ENCODE assay signal across 2 cellular contexts in the genomic region with DNA sequence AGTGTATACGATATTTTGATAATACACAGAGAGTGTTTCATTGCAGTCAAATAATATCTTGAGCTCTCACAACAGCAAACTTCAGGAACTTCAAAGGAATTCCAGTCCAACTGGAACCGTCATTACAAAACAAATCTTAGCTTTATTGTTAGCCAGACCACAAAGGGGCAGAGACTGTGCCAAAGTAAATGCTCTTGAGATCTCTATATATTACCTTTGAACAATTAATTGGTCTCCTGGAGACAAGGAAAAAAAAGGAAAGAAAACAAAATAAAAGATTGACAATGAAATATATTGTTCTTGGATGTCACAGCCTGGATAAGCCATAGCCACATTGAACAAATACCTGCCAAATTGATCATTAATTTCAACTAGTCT.
TF ChIP-seq lines count a peak whose summit lies in the region.

No MANE protein-coding gene starts in this region.

TF ChIP-seq in SK-N-SH, 30 proteins besides CTCF, POLR2A, EP300 and RAD21 (continued from another document):
- TF ChIP-seq EZH2phosphoT487 (IDR thresholded peaks at IDR 0.05; ENCODE audit: borderline replicate concordance, low read depth): no peak
- no peak for TF ChIP-seq GABPA (IDR thresholded peaks at IDR 0.05; ENCODE audit: low read depth)
- TF ChIP-seq FOXM1 (IDR thresholded peaks at IDR 0.05; ENCODE audit: low read depth): no peak
- no peak for TF ChIP-seq REST (IDR thresholded peaks at IDR 0.05; ENCODE audit: low read depth, low read length)
- TF ChIP-seq CHD2 (IDR thresholded peaks at IDR 0.05; ENCODE audit: low read length, partially characterized antibody): no peak
- TF ChIP-seq TEAD4 (IDR thresholded peaks at IDR 0.05; ENCODE audit: borderline replicate concordance, insufficient read depth): no peak
- no peak for TF ChIP-seq MXI1 (IDR thresholded peaks at IDR 0.05; ENCODE audit: low read depth, low read length)
- no peak for TF ChIP-seq RFX5 (IDR thresholded peaks at IDR 0.05; ENCODE audit: low read length)
- no peak for TF ChIP-seq RXRA (IDR thresholded peaks at IDR 0.05; ENCODE audit: borderline replicate concordance, low read depth)
- no peak for TF ChIP-seq ZBTB33 (IDR thresholded peaks at IDR 0.05; ENCODE audit: borderline replicate concordance, low read depth)
- TF ChIP-seq, protein P1, sequence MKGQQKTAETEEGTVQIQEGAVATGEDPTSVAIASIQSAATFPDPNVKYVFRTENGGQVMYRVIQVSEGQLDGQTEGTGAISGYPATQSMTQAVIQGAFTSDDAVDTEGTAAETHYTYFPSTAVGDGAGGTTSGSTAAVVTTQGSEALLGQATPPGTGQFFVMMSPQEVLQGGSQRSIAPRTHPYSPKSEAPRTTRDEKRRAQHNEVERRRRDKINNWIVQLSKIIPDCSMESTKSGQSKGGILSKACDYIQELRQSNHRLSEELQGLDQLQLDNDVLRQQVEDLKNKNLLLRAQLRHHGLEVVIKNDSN (IDR thresholded peaks at IDR 0.05; ENCODE audit: borderline replicate concordance, low read depth): no peak
- no peak for TF ChIP-seq SMC3 (IDR thresholded peaks at IDR 0.05; ENCODE audit: low read depth, low read length)
- no peak for TF ChIP-seq JUND (IDR thresholded peaks at IDR 0.05)
- TF ChIP-seq MEF2A (IDR thresholded peaks at IDR 0.05; ENCODE audit: borderline replicate concordance, low read depth): no peak
- TF ChIP-seq ELF1 (IDR thresholded peaks at IDR 0.05): no peak
- no peak for TF ChIP-seq POLR2AphosphoS5 (IDR thresholded peaks at IDR 0.05; ENCODE audit: low read depth, low read length)
- TF ChIP-seq, protein P2, sequence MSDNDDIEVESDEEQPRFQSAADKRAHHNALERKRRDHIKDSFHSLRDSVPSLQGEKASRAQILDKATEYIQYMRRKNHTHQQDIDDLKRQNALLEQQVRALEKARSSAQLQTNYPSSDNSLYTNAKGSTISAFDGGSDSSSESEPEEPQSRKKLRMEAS (IDR thresholded peaks at IDR 0.05; ENCODE audit: low read depth): no peak

TF ChIP-seq in endothelial cell of umbilical vein, 7 proteins besides CTCF, POLR2A, EP300 and RAD21 (continued from another document):
- no peak for TF ChIP-seq JUN (IDR thresholded peaks at IDR 0.05; ENCODE audit: borderline replicate concordance, insufficient read depth, insufficient read length, low read depth)
- no peak for TF ChIP-seq EZH2 (IDR thresholded peaks at IDR 0.05; ENCODE audit: borderline replicate concordance, low read depth, low read length, severe bottlenecking)
TF ChIP-seq in endothelial cell of umbilical vein: peak in this region for 0.
